Comparison of ENCODE assay signal across 8 cellular contexts in genomic region chr15:67838789-67839332, GRCh38. TPM values are rescaled to one million over a fixed set of nuclear protein-coding genes. Genes with fewer than 3 reads are reported as not detected.
DNase-seq lines count a peak whose midpoint lies in the region; ATAC-seq and TF ChIP-seq lines count a peak whose summit lies in the region.

No MANE protein-coding gene starts in this region.

- no peaks in the 10 kb centered on the region for H3K9me3 Mint-ChIP-seq in activated naive CD8-positive, alpha-beta T cell (ENCODE audit: low read depth)

- H3K27ac ChIP-seq in right atrium auricular region: peak overlapping the region; percentile 98 to 99

- H3K4me3 Mint-ChIP-seq in activated naive CD8-positive, alpha-beta T cell: peak overlapping the region; percentile 92

- H3K9me3 ChIP-seq in right atrium auricular region: no peaks in the 10 kb centered on the region

- H3K36me3 Mint-ChIP-seq in activated naive CD8-positive, alpha-beta T cell: no peaks in the 10 kb centered on the region

- no peaks in the 10 kb centered on the region for H3K36me3 ChIP-seq in right atrium auricular region

- peaks cover 35% of the 10 kb centered on the region for H3K4me1 Mint-ChIP-seq in activated naive CD8-positive, alpha-beta T cell (ENCODE audit: low read depth)

- H3K4me1 ChIP-seq in right atrium auricular region: peaks cover 0 to 43% of the 10 kb centered on the region in 2 donors

- no peak for ATAC-seq in GM18861 (IDR thresholded peaks at IDR 0.05; ENCODE audit: unreplicated experiment)
- ATAC-seq in GM18873 (IDR thresholded peaks at IDR 0.05; ENCODE audit: low FRiP score, unreplicated experiment): no peak

- no peak overlapping the region for H3K27ac Mint-ChIP-seq in activated naive CD8-positive, alpha-beta T cell

- H3K27me3 Mint-ChIP-seq in activated naive CD8-positive, alpha-beta T cell: peaks cover 4% of the 10 kb centered on the region

- TF ChIP-seq CTCF in right atrium auricular region (IDR thresholded peaks at IDR 0.05): peak in 1 of 2 donors; percentile 29

- peak overlapping the region; percentile 75 to 94 for H3K4me3 ChIP-seq in right atrium auricular region

- DNase-seq in COLO668 (lab: John Stamatoyannopoulos, UW; ENCODE audit: unreplicated experiment) (peak; percentile 79), Kasumi-1 (lab: John Stamatoyannopoulos, UW) (peak; percentile 20 to 52), right atrium auricular region (ENCODE audit: low spot score) (peak; percentile 74), pons (ENCODE audit: low spot score) (peak; percentile 58), NCI-H2196 treated with DMSO at 0.1 percent for 48 hours (lab: John Stamatoyannopoulos, UW; ENCODE audit: unreplicated experiment) (no peak)

- H3K27me3 ChIP-seq in right atrium auricular region: peaks cover 11 to 19% of the 10 kb centered on the region in 2 donors

RNA-seq across cellular contexts. Expression of gene RNU6-1, which starts 1.0 kb away (rescaled TPM):
- total RNA-seq in right atrium auricular region: not detected

RNA-seq across cellular contexts. Expression of gene SKOR1, which starts 13.6 kb away (rescaled TPM):
- total RNA-seq in right atrium auricular region: under 1 TPM in 1 of 2 donors, not detected in 1; 0.12 TPM
